Comparison of ENCODE assay signal across 9 cellular contexts in the genomic region with DNA sequence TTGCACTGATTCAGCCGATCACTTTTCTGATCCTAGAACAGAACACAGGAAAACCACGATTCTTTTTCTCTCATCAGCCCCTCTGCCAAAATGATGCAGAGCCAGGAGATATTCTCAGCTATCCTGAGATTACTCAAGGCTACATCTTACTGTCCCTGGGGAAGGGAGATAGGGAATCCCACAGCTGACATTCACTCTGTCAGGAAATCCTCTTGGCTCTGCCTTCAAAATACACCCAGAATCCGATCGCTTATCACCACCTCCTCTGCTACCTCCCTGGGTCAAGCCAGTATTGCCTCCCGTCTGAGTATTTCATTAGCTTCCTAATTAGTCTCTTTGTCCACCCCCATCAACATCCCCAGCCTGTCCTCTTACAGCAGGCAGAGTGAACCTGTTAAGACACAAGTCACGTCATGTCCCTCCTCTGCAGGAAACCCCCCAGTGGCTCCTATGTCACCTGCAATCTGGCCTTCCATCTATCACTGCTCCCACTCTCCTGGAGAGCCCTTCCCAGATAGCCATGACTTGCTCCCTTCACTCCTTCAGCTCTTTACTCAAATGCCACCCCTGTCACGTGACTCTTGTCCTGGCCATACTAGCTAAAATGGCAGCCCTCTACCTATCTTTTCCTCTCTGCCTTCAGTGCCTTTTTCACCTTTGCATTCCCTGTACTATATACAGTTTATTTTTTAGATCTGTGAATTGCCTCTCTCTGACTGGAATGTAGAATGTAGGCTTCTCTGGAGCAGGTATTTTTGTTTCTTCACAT.
DNase-seq lines count a peak whose midpoint lies in the region; ATAC-seq, FAIRE-seq and TF ChIP-seq lines count a peak whose summit lies in the region.
"Had no signal": no experiment of that assay in that cellular context is flagged by ENCODE, and none has a peak within 500 bp of the region (broad histone marks: within the 10 kb centered on the region; RNA-seq: fewer than 3 reads in every experiment).

No MANE protein-coding gene starts in this region.

- POLR2A ChIA-PET in A549 (lab: Yijun Ruan, JAX) = no interaction called here
- POLR2A ChIA-PET in IMR-90 (lab: Charles Lee; ENCODE audit: unreplicated experiment) = interaction anchor here (1.2 kb wide), 1 partner anchor 108 kb away, joined by 3 read pairs; no protein-coding TSS in a partner anchor

- TF ChIP-seq CTCF in A549 (IDR thresholded peaks at IDR 0.05) (no peak), IMR-90 (conservative IDR thresholded peaks at IDR 0.05; ENCODE audit: low read depth, low read length) (no peak), fibroblast of mammary gland (conservative IDR thresholded peaks at IDR 0.05; ENCODE audit: control insufficient read depth, insufficient read depth, low read depth, low read length) (no peak), nephron (IDR thresholded peaks at IDR 0.05; ENCODE audit: unreplicated experiment in 3 of 3) (no peak)

- H3K36me3 Mint-ChIP-seq in nephron (ENCODE audit: low read depth) = no peaks in the 10 kb centered on the region

- peak overlapping the region; percentile 41; the same call in 2 of the 3 replicates for H2BK15ac ChIP-seq in IMR-90 (ENCODE audit: low read depth, low read length)

- 91% methylated on average over 7 of the region's 7 CpGs for WGBS in A549 (ENCODE audit: missing lambda C conversion rate)
- 80% methylated on average over 1 of the region's 7 CpGs; no CpG with 5 or more reads in 1 of the 2 experiments for WGBS in IMR-90 (ENCODE audit: extremely low coverage in 2 of 2, insufficient read length in 1 of 2), 2 experiments

- FAIRE-seq in A549 (lab: Jason Lieb, UNC) = no peak

- peak overlapping the region; percentile 24 to 66 for H4K8ac ChIP-seq in IMR-90 (ENCODE audit: low read depth in 2 of 2, low read length in 2 of 2)

- H3K4ac ChIP-seq in IMR-90 (ENCODE audit: low read depth, low read length) = peak overlapping the region; percentile 64

- in situ Hi-C loops in IMR-90 (cut with MboI; ENCODE audit: low sequenced_read_pairs) = loop anchor here (5.0 to 10.0 kb wide), 2 partner anchors 97 to 399 kb away; no protein-coding TSS in a partner anchor

- TF ChIP-seq POLR2A in A549 (IDR thresholded peaks at IDR 0.05; ENCODE audit: low read length) (no peak), IMR-90 (IDR thresholded peaks at IDR 0.05; ENCODE audit: low read depth, low read length) (no peak)

- H3K9me3 ChIP-seq in A549 (no peaks in the 10 kb centered on the region), IMR-90 (ENCODE audit: control insufficient read depth, insufficient read depth, low read length) (no peaks in the 10 kb centered on the region)

- peaks cover 40% of the 10 kb centered on the region for H3K4me1 Mint-ChIP-seq in nephron

- H3K9ac ChIP-seq in IMR-90 (ENCODE audit: low read depth, low read length) = no peak overlapping the region; the same call in none of the 2 replicates

- no peak for TF ChIP-seq RAD21 in A549 (conservative IDR thresholded peaks at IDR 0.05 in 1 of 2, IDR thresholded peaks at IDR 0.05 in 1 of 2)
- TF ChIP-seq RAD21 in IMR-90 (IDR thresholded peaks at IDR 0.05; ENCODE audit: low read length) = no peak

- no peaks in the 10 kb centered on the region for H3K36me3 ChIP-seq in IMR-90 (ENCODE audit: control insufficient read depth, insufficient read depth, low read length)

- H3K4me2 ChIP-seq in A549 = no peak overlapping the region
- H3K4me2 ChIP-seq in IMR-90 (ENCODE audit: low read depth, low read length) = peak overlapping the region; percentile 5; the same call in 1 of the 2 replicates

- DNase-seq in A549 (ENCODE audit: low read depth in 1 of 2, low spot score in 1 of 2) (no peak), IMR-90 (no peak), fibroblast of mammary gland (ENCODE audit: low read depth) (peak; percentile 63), amniotic stem cell (lab: John Stamatoyannopoulos, UW) (no peak), SW480 (ENCODE audit: low spot score) (no peak), NCI-H510A treated with DMSO at 0.1 percent for 48 hours (lab: John Stamatoyannopoulos, UW) (no peak)
- DNase-seq: effector memory CD8-positive, alpha-beta T cell had no signal

- H4K91ac ChIP-seq in IMR-90 (ENCODE audit: insufficient read depth, low read depth, low read length) = peak overlapping the region; percentile 40; the same call in 1 of the 2 replicates

- peak overlapping the region; percentile 28 to 80 (median 55) for H3K27ac Mint-ChIP-seq in nephron
- H3K27ac Mint-ChIP-seq: effector memory CD8-positive, alpha-beta T cell had no signal

- peaks cover 15% of the 10 kb centered on the region; the same call in 2 of the 3 replicates for H3K4me1 ChIP-seq in A549
- peaks cover 18% of the 10 kb centered on the region for H3K4me1 ChIP-seq in IMR-90 (ENCODE audit: control insufficient read depth, insufficient read depth, low read length)

- no peak overlapping the region for H2AK9ac ChIP-seq in IMR-90 (replicated peaks; ENCODE audit: low read depth, low read length, poor library complexity)

- H3K18ac ChIP-seq in IMR-90 (ENCODE audit: low read depth, low read length) = peak overlapping the region; percentile 1

- no peaks in the 10 kb centered on the region for H3K9me3 Mint-ChIP-seq in nephron
- H3K9me3 Mint-ChIP-seq: effector memory CD8-positive, alpha-beta T cell had no signal

- dilution Hi-C loops in IMR-90 (cut with HindIII; ENCODE audit: low sequenced_read_pairs, unreplicated experiment) = loop anchor here (25.0 kb wide), 1 partner anchor 417 kb away; no protein-coding TSS in a partner anchor

- H2BK5ac ChIP-seq in IMR-90 (ENCODE audit: low read depth, low read length, poor library complexity, severe bottlenecking) = peak overlapping the region; percentile 93

- H3K4me3 ChIP-seq in A549 (no peak overlapping the region), IMR-90 (ENCODE audit: insufficient read depth, low read depth, low read length) (no peak overlapping the region), fibroblast of mammary gland (ENCODE audit: control insufficient read depth, low read depth, low read length) (no peak overlapping the region)

- no peaks in the 10 kb centered on the region for H4K20me1 ChIP-seq in IMR-90 (ENCODE audit: insufficient read depth, low read length)

- peak overlapping the region; percentile 9 for H2AFZ ChIP-seq in IMR-90 (replicated peaks; ENCODE audit: low read length, poor library complexity)

- no peaks in the 10 kb centered on the region for H3K27me3 Mint-ChIP-seq in nephron (ENCODE audit: low read depth)
- H3K27me3 Mint-ChIP-seq: effector memory CD8-positive, alpha-beta T cell had no signal

- intact Hi-C loops in IMR-90 (cut with micrococcal nuclease) = loop anchor here (5.0 to 10.0 kb wide), 4 partner anchors 37 to 262 kb away; no protein-coding TSS in a partner anchor

- H3K56ac ChIP-seq in IMR-90 (ENCODE audit: extremely low read depth, insufficient read depth, low read length) = peak overlapping the region; percentile 32; the same call in 1 of the 2 replicates

- peak overlapping the region; percentile 2; the same call in 1 of the 2 replicates for H4K5ac ChIP-seq in IMR-90 (ENCODE audit: low read depth, low read length)

- TF ChIP-seq EP300 in A549 (IDR thresholded peaks at IDR 0.05) = no peak

- CTCF ChIA-PET in A549 (lab: Yijun Ruan, JAX) = interaction anchor here (1.2 to 1.6 kb wide), 4 partner anchors 70 to 437 kb away, joined by 3 to 5 read pairs (median 4); partner anchors contain the start of gene GALNT4
- CTCF ChIA-PET in IMR-90 (lab: Yijun Ruan, JAX) = no interaction called here

- peak overlapping the region in 1 of 3 experiments; percentile 20 for H3K4me3 Mint-ChIP-seq in nephron
- H3K4me3 Mint-ChIP-seq: effector memory CD8-positive, alpha-beta T cell had no signal

- peak overlapping the region; percentile 78 for H2BK120ac ChIP-seq in IMR-90 (ENCODE audit: low read depth, low read length)

- BruUV-seq in IMR-90 (replicated peaks; lab: Mats Ljungman, UMichigan) = no TSS peak

- peak; percentile 36 to 39; a peak in 3 of 6 replicates for ATAC-seq in A549
- ATAC-seq in IMR-90 (ENCODE audit: low read depth) = no peak
- no peak for ATAC-seq in GM21360 (IDR thresholded peaks at IDR 0.05; ENCODE audit: unreplicated experiment)
- ATAC-seq: effector memory CD8-positive, alpha-beta T cell had no signal

- H2BK20ac ChIP-seq in IMR-90 (ENCODE audit: low read depth, low read length) = peak overlapping the region; percentile 68

- H2AK5ac ChIP-seq in IMR-90 (ENCODE audit: low read depth, low read length) = peak overlapping the region; percentile 81

- peaks cover 5 to 10% of the 10 kb centered on the region in 2 experiments; a peak in 3 of 4 replicates for H3K79me1 ChIP-seq in IMR-90 (ENCODE audit: low read depth in 1 of 2, low read length in 2 of 2)

- H3K14ac ChIP-seq in IMR-90 (replicated peaks; ENCODE audit: low read depth, low read length) = peak overlapping the region; percentile 46

- peak overlapping the region; percentile 79 for H3K23ac ChIP-seq in IMR-90 (ENCODE audit: low read depth, low read length)

- no peaks in the 10 kb centered on the region for H3K27me3 ChIP-seq in IMR-90 (ENCODE audit: control insufficient read depth, insufficient read depth, low read length)

- no peak overlapping the region for H3K27ac ChIP-seq in A549
- peak overlapping the region; percentile 11; the same call in 1 of the 2 replicates for H3K27ac ChIP-seq in IMR-90 (ENCODE audit: insufficient read depth, low read length)

- H3K9me1 ChIP-seq in IMR-90 (ENCODE audit: insufficient read depth, low read length) = peaks cover 6% of the 10 kb centered on the region; the same call in 1 of the 2 replicates

TF ChIP-seq in A549, 52 proteins besides CTCF, POLR2A, EP300 and RAD21:
- TF ChIP-seq ZC3H11A (IDR thresholded peaks at IDR 0.05) (no peak), NPAS2 (CRISPR knock-in tag; IDR thresholded peaks at IDR 0.05; ENCODE audit: borderline replicate concordance) (no peak)

TF ChIP-seq in IMR-90, 13 proteins besides CTCF, POLR2A, EP300 and RAD21:
- TF ChIP-seq CEBPB (IDR thresholded peaks at IDR 0.05; ENCODE audit: low read depth, low read length) (no peak), BHLHE40 (IDR thresholded peaks at IDR 0.05; ENCODE audit: low read depth, low read length) (no peak), RFX5 (IDR thresholded peaks at IDR 0.05; ENCODE audit: low read depth, low read length) (no peak), RCOR1 (IDR thresholded peaks at IDR 0.05; ENCODE audit: insufficient replicate concordance, low read length) (no peak)

Comparison
In these comparisons a context has a peak if more than half of its experiments do, and no peak if none do; other contexts are left out.
1. ATAC-seq: peak in A549 (2 of 2); none in IMR-90 (single experiment) and GM21360 (single experiment).